ENCODE assay signal across 26 cellular contexts in genomic region chr10:46534828-46535524, GRCh38. TPM values are rescaled to one million over a fixed set of nuclear protein-coding genes. Genes with fewer than 3 reads are reported as not detected.
A peak's percentile ranks its signal among the peaks of the same experiment; 100 is the strongest.
DNase-seq lines count a peak whose midpoint lies in the region; ATAC-seq and TF ChIP-seq lines count a peak whose summit lies in the region.
"Had no signal": no experiment of that assay in that cellular context is flagged by ENCODE, and none has a peak within 500 bp of the region (broad histone marks: within the 10 kb centered on the region; RNA-seq: fewer than 3 reads in every experiment).

No MANE protein-coding gene starts in this region.

- no peak overlapping the region for H3K27ac ChIP-seq in right atrium auricular region
- H3K27ac ChIP-seq in RWPE2 (ENCODE audit: poor library complexity, severe bottlenecking): no peak overlapping the region
- H3K27ac ChIP-seq in transverse colon: no peak overlapping the region
- no peak overlapping the region for H3K27ac ChIP-seq in caudate nucleus (ENCODE audit: low read depth, low read length)
- H3K27ac ChIP-seq: dorsolateral prefrontal cortex, hepatocyte, uterus had no signal

- H3K4me3 ChIP-seq in right atrium auricular region (no peak overlapping the region), RWPE2 (ENCODE audit: severe bottlenecking) (no peak overlapping the region), transverse colon (no peak overlapping the region)
- H3K4me3 ChIP-seq: dorsolateral prefrontal cortex, hepatocyte, lung, uterus had no signal

- no peak for TF ChIP-seq POLR2A in transverse colon (IDR thresholded peaks at IDR 0.05)

- DNase-seq in left cardiac atrium: peak; percentile 15
- no peak for DNase-seq in right atrium auricular region (ENCODE audit: low spot score)
- DNase-seq in RWPE2 (ENCODE audit: low spot score): peak; percentile 58
- peak; percentile 87 for DNase-seq in mesenteric fat pad (ENCODE audit: low spot score)
- peak; percentile 5 for DNase-seq in transverse colon
- DNase-seq in D341Med (ENCODE audit: low spot score): no peak
- DNase-seq in GM19238 (ENCODE audit: insufficient read length, low spot score): no peak
- DNase-seq in caudate nucleus (lab: John Stamatoyannopoulos, UW): no peak
- DNase-seq: activated CD4-positive, alpha-beta T cell treated with anti-CD3 and anti-CD28 coated beads, Interleukin-2, amount 50 U/mL, for 1 hour; activated naive CD4-positive, alpha-beta T cell treated with anti-CD3 and anti-CD28 coated beads for 36 hours; activated T-cell treated with anti-CD3 and anti-CD28 coated beads for 4 hours; anterior cingulate cortex; MM.1S; NCI-H1436 treated with DMSO at 0.1 percent for 48 hours; NCI-H2171; NCI-H524 treated with DMSO at 0.1 percent for 48 hours; SK-N-SH; stimulated activated CD4-positive, alpha-beta T cell treated with anti-CD3 and anti-CD28 coated beads, Interleukin-12 subunit alpha, Interleukin-12 subunit beta, amount 100 ng/mL, for 4 hours; uterus had no signal

- H3K4me1 ChIP-seq in right atrium auricular region (no peaks in the 10 kb centered on the region), RWPE2 (ENCODE audit: insufficient read depth, poor library complexity, severe bottlenecking) (no peaks in the 10 kb centered on the region), transverse colon (peaks cover 6 to 15% (median 10%) of the 10 kb centered on the region in 4 donors)
- H3K4me1 ChIP-seq: uterus had no signal

- TF ChIP-seq CTCF in right atrium auricular region (IDR thresholded peaks at IDR 0.05) (no peak), RWPE2 (IDR thresholded peaks at IDR 0.05; ENCODE audit: poor library complexity, severe bottlenecking) (no peak), transverse colon (IDR thresholded peaks at IDR 0.05) (no peak)

- no peak for ATAC-seq in left cardiac atrium
- no peak for ATAC-seq in RWPE2 (ENCODE audit: low read depth)

- in situ Hi-C loops in transverse colon (cut with MboI; ENCODE audit: low pct_ligation_motif_present in 1 of 4, low pct_unique_long_range_greater_than_20kb in 1 of 4, low sequenced_read_pairs in 3 of 4): no loop called here

- H3K36me3 ChIP-seq in right atrium auricular region (no peaks in the 10 kb centered on the region), RWPE2 (ENCODE audit: low read depth) (no peaks in the 10 kb centered on the region), transverse colon (no peaks in the 10 kb centered on the region)
- H3K36me3 ChIP-seq: uterus had no signal

- H3K9me3 ChIP-seq in right atrium auricular region: no peaks in the 10 kb centered on the region
- H3K9me3 ChIP-seq in RWPE2 (ENCODE audit: severe bottlenecking): no peaks in the 10 kb centered on the region
- no peaks in the 10 kb centered on the region for H3K9me3 ChIP-seq in transverse colon
- H3K9me3 ChIP-seq: SK-N-SH had no signal

- WGBS in transverse colon (ENCODE audit: low coverage in 1 of 2), 2 donors: 78 to 94% methylated on average over 6 of the region's 6 CpGs

- H3K27me3 ChIP-seq in right atrium auricular region (no peaks in the 10 kb centered on the region), RWPE2 (ENCODE audit: insufficient read depth, poor library complexity, severe bottlenecking) (no peaks in the 10 kb centered on the region), transverse colon (peaks cover 2% of the 10 kb centered on the region)
- H3K27me3 ChIP-seq: hepatocyte, uterus had no signal

- intact Hi-C loops in left cardiac atrium (cut with DNase I): no loop called here
- intact Hi-C loops in transverse colon (cut with DNase I; ENCODE audit: low total_unique reads): no loop called here

- TF ChIP-seq EP300 in transverse colon (IDR thresholded peaks at IDR 0.05; ENCODE audit: low read depth): no peak

RNA-seq across cellular contexts. Expression of gene GPRIN2, which starts 21.5 kb away (rescaled TPM):
- not detected for total RNA-seq in left cardiac atrium
- total RNA-seq in right atrium auricular region: under 1 TPM; 0.26 to 0.67 TPM
- total RNA-seq in mesenteric fat pad: not detected
- 10 to 100 TPM; 31.3 to 97.3 (median 53.1) TPM for total RNA-seq in transverse colon
- total RNA-seq: activated naive CD4-positive, alpha-beta T cell treated with anti-CD3 and anti-CD28 coated beads for 36 hours; fibroblast of villous mesenchyme; pulmonary artery endothelial cell; subcutaneous adipose tissue; T-helper 2 cell treated with Interferon-gamma antibody and Interleukin-4, amounts not matched to agents 100 ng/mL and 5 ng/mL, for 36 hours had no signal

RNA-seq across cellular contexts. Expression of gene SYT15, which starts 44.0 kb away (rescaled TPM):
- 1 to 10 TPM; 4.6 to 4.9 TPM for total RNA-seq in left cardiac atrium
- total RNA-seq in right atrium auricular region: 1 to 10 TPM; 1.5 to 2.7 TPM
- total RNA-seq in mesenteric fat pad: 6.3 TPM
- under 1 TPM; 0.32 to 0.80 (median 0.39) TPM for total RNA-seq in transverse colon

Comparison
In these comparisons a context has a peak if more than half of its experiments do, and no peak if none do; other contexts are left out.
1. DNase-seq: peak in left cardiac atrium (single experiment), RWPE2 (single experiment), mesenteric fat pad (single experiment) and transverse colon (single experiment); none in right atrium auricular region (single experiment), D341Med (single experiment), GM19238 (single experiment) and caudate nucleus (0 of 61).
2. RNA of gene GPRIN2, which starts 21.5 kb away (total RNA-seq): 31.3 to 97.3 TPM in transverse colon; 0.26 to 0.67 TPM in right atrium auricular region, not detected in mesenteric fat pad (single experiment) and not detected in left cardiac atrium; every median in the first group is over 10 times any median in the second.